In the genomic region with DNA sequence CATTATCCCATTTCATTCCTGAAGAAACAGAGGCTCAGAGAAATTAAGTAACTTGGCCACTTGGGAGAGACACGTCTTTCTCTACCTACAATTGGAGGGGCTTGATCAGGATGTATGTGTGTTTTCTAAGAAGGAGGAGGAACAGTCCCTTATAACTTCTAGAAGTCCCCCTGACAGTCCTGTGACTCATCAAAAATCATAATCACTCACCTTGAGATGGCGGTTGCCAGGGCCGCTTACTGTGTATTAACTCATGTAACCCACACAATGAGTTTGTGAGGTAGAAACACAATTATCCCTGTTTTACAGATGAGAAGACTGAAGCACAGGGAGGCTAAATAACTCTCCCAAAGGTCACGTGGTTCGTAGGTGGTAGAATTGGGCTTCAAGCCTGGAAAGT, we compare ENCODE assay signal across 18 cellular contexts. TPM values are rescaled to one million over a fixed set of nuclear protein-coding genes. Genes with fewer than 3 reads are reported as not detected.
DNase-seq lines count a peak whose midpoint lies in the region; ATAC-seq and TF ChIP-seq lines count a peak whose summit lies in the region.
"Had no signal": no experiment of that assay in that cellular context is flagged by ENCODE, and none has a peak within 500 bp of the region (broad histone marks: within the 10 kb centered on the region; RNA-seq: fewer than 3 reads in every experiment).

No MANE protein-coding gene starts in this region.

- TF ChIP-seq CTCF in brain (conservative IDR thresholded peaks at IDR 0.05) = no peak

- DNase-seq in activated CD4-positive, alpha-beta T cell treated with anti-CD3 and anti-CD28 coated beads for 48 hours = peak; percentile 12
- DNase-seq in activated CD4-positive, alpha-beta T cell treated with anti-CD3 and anti-CD28 coated beads, Interleukin-2, amount 50 U/mL, for 4 hours = no peak
- DNase-seq in stimulated activated naive CD8-positive, alpha-beta T cell treated with anti-CD3 and anti-CD28 coated beads, Interleukin-15, Interleukin-2, amounts not matched to agents 100 U/mL and 50 U/mL, for 24 hours = no peak
- no peak for DNase-seq in stimulated activated naive CD8-positive, alpha-beta T cell treated with anti-CD3 and anti-CD28 coated beads, Interleukin-15, amount 100 ng/mL, for 72 hours
- DNase-seq in stimulated activated effector memory CD8-positive, alpha-beta T cell treated with anti-CD3 and anti-CD28 coated beads, Interleukin-12 subunit alpha, Interleukin-12 subunit beta, amount 100 ng/mL, for 72 hours (ENCODE audit: low spot score in 2 of 2) = no peak
- no peak for DNase-seq in middle frontal gyrus (ENCODE audit: extremely low spot score, low spot score)
- no peak for DNase-seq in DMS 273 (lab: John Stamatoyannopoulos, UW; ENCODE audit: unreplicated experiment)
- DNase-seq: Caco-2, DMS79, GDM1, NCI-H1048, NCI-H146, NCI-H345, NCI-H526 treated with DMSO at 0.1 percent for 48 hours, OCI-M1 had no signal

- H3K27me3 Mint-ChIP-seq in stimulated activated naive CD8-positive, alpha-beta T cell treated with anti-CD3 and anti-CD28 coated beads, Interleukin-15, amount 100 ng/mL, for 72 hours = peaks cover 45% of the 10 kb centered on the region
- H3K27me3 Mint-ChIP-seq in brain = peaks cover 18% of the 10 kb centered on the region

- no peak overlapping the region for H3K27ac Mint-ChIP-seq in stimulated activated naive CD8-positive, alpha-beta T cell treated with anti-CD3 and anti-CD28 coated beads, Interleukin-15, amount 100 ng/mL, for 72 hours
- peak overlapping the region in 3 of 5 experiments; percentile 31 to 65 (median 62) for H3K27ac Mint-ChIP-seq in brain
- H3K27ac Mint-ChIP-seq in stimulated activated effector memory CD8-positive, alpha-beta T cell treated with anti-CD3 and anti-CD28 coated beads, Interleukin-12 subunit alpha, Interleukin-12 subunit beta, amount 100 ng/mL, for 72 hours = no peak overlapping the region
- H3K27ac Mint-ChIP-seq: GM23338 had no signal

- peaks cover 8% of the 10 kb centered on the region for H3K36me3 Mint-ChIP-seq in brain
- H3K36me3 Mint-ChIP-seq in stimulated activated effector memory CD8-positive, alpha-beta T cell treated with anti-CD3 and anti-CD28 coated beads, Interleukin-12 subunit alpha, Interleukin-12 subunit beta, amount 100 ng/mL, for 72 hours = no peaks in the 10 kb centered on the region

- H3K9me3 Mint-ChIP-seq in stimulated activated naive CD8-positive, alpha-beta T cell treated with anti-CD3 and anti-CD28 coated beads, Interleukin-15, amount 100 ng/mL, for 72 hours = peaks cover 7 to 12% of the 10 kb centered on the region in 2 donors
- H3K9me3 Mint-ChIP-seq in brain = peaks cover 6 to 21% (median 14%) of the 10 kb centered on the region in 5 experiments
- no peaks in the 10 kb centered on the region for H3K9me3 Mint-ChIP-seq in stimulated activated effector memory CD8-positive, alpha-beta T cell treated with anti-CD3 and anti-CD28 coated beads, Interleukin-12 subunit alpha, Interleukin-12 subunit beta, amount 100 ng/mL, for 72 hours

- peak; percentile 63 for ATAC-seq in stimulated activated naive CD8-positive, alpha-beta T cell treated with anti-CD3 and anti-CD28 coated beads, Interleukin-15, Interleukin-2, amounts not matched to agents 100 U/mL and 50 U/mL, for 24 hours
- ATAC-seq in stimulated activated naive CD8-positive, alpha-beta T cell treated with anti-CD3 and anti-CD28 coated beads, Interleukin-15, amount 100 ng/mL, for 72 hours = no peak
- ATAC-seq in stimulated activated effector memory CD8-positive, alpha-beta T cell treated with anti-CD3 and anti-CD28 coated beads, Interleukin-12 subunit alpha, Interleukin-12 subunit beta, amount 100 ng/mL, for 72 hours = peak; percentile 68
- ATAC-seq: GM23338, Right ventricle myocardium inferior had no signal

- no peak overlapping the region for H3K4me3 Mint-ChIP-seq in stimulated activated naive CD8-positive, alpha-beta T cell treated with anti-CD3 and anti-CD28 coated beads, Interleukin-15, amount 100 ng/mL, for 72 hours
- H3K4me3 Mint-ChIP-seq in brain = no peak overlapping the region
- H3K4me3 Mint-ChIP-seq in stimulated activated effector memory CD8-positive, alpha-beta T cell treated with anti-CD3 and anti-CD28 coated beads, Interleukin-12 subunit alpha, Interleukin-12 subunit beta, amount 100 ng/mL, for 72 hours = no peak overlapping the region
- H3K4me3 Mint-ChIP-seq: GM23338 had no signal

- peaks cover 5% of the 10 kb centered on the region for H3K4me1 Mint-ChIP-seq in stimulated activated naive CD8-positive, alpha-beta T cell treated with anti-CD3 and anti-CD28 coated beads, Interleukin-15, amount 100 ng/mL, for 72 hours
- H3K4me1 Mint-ChIP-seq in brain = peaks cover 33% of the 10 kb centered on the region
- H3K4me1 Mint-ChIP-seq in stimulated activated effector memory CD8-positive, alpha-beta T cell treated with anti-CD3 and anti-CD28 coated beads, Interleukin-12 subunit alpha, Interleukin-12 subunit beta, amount 100 ng/mL, for 72 hours = peaks cover 6% of the 10 kb centered on the region

RNA-seq across cellular contexts. Expression of a gene that starts 56.8 kb away (rescaled TPM):
- not detected for polyA plus RNA-seq in brain (ENCODE audit: insufficient read depth, low read depth, low replicate concordance)

Comparison
In these comparisons a context has a peak if more than half of its experiments do, and no peak if none do; other contexts are left out.
1. H3K27ac Mint-ChIP-seq: peak in brain (3 of 5); none in stimulated activated naive CD8-positive, alpha-beta T cell treated with anti-CD3 and anti-CD28 coated beads, Interleukin-15, amount 100 ng/mL, for 72 hours (0 of 2) and stimulated activated effector memory CD8-positive, alpha-beta T cell treated with anti-CD3 and anti-CD28 coated beads, Interleukin-12 subunit alpha, Interleukin-12 subunit beta, amount 100 ng/mL, for 72 hours (single experiment).